Comparison of ENCODE assay signal across 8 cellular contexts in the genomic region with DNA sequence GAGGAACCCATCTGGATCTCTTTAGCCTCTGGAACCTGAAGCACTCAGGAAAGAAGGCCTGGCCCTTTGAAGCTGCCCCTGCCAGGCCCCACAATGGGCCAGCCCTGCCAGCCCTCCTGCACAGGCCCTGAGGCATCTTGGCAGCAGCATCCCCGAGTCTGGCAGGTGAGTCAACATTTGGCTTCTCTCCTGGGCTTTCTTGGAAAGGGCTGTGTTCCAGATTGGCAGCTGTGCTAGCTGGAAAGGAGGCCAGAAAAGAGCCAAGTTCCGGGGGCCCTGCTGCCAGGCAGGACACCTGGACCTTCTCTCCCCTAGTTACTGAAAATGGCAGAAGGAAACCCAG.
A peak's percentile ranks its signal among the peaks of the same experiment; 100 is the strongest.
DNase-seq lines count a peak whose midpoint lies in the region; ATAC-seq and TF ChIP-seq lines count a peak whose summit lies in the region.

No MANE protein-coding gene starts in this region.

- H3K27ac ChIP-seq in epithelial cell of prostate (no peak overlapping the region), osteoblast (ENCODE audit: low read depth, low read length) (no peak overlapping the region), smooth muscle cell (ENCODE audit: low read depth) (no peak overlapping the region), esophagus squamous epithelium (peak overlapping the region in 2 of 4 donors; percentile 39 to 66)

- H3K36me3 ChIP-seq in osteoblast (ENCODE audit: insufficient read depth, low read length) = no peaks in the 10 kb centered on the region
- H3K36me3 ChIP-seq in smooth muscle cell (ENCODE audit: low read depth) = no peaks in the 10 kb centered on the region
- no peaks in the 10 kb centered on the region for H3K36me3 ChIP-seq in esophagus squamous epithelium

- H3K79me2 ChIP-seq in osteoblast (ENCODE audit: insufficient read depth, low read length) (no peaks in the 10 kb centered on the region), smooth muscle cell (ENCODE audit: low read depth) (no peaks in the 10 kb centered on the region)

- no peak overlapping the region for H3K9ac ChIP-seq in smooth muscle cell (ENCODE audit: low read depth)

- TF ChIP-seq CTCF in osteoblast (IDR thresholded peaks at IDR 0.05; ENCODE audit: extremely low read depth, low read depth, low read length) (no peak), smooth muscle cell (IDR thresholded peaks at IDR 0.05; ENCODE audit: borderline replicate concordance, insufficient read depth, poor library complexity, severe bottlenecking) (no peak), esophagus squamous epithelium (IDR thresholded peaks at IDR 0.05) (no peak)

- H3K4me3 ChIP-seq in osteoblast (ENCODE audit: insufficient read depth, low read length) (no peak overlapping the region), smooth muscle cell (no peak overlapping the region), esophagus squamous epithelium (no peak overlapping the region)

- no peak for TF ChIP-seq POLR2A in esophagus squamous epithelium (IDR thresholded peaks at IDR 0.05)

- DNase-seq in DMS79 (lab: John Stamatoyannopoulos, UW) (peak; percentile 64), NCI-H345 (lab: John Stamatoyannopoulos, UW) (peak; percentile 90), epithelial cell of prostate (ENCODE audit: low read depth, low spot score) (peak; percentile 61), osteoblast (ENCODE audit: insufficient read length, low spot score, missing footprints) (peak; percentile 92), smooth muscle cell (lab: John Stamatoyannopoulos, UW; ENCODE audit: unreplicated experiment) (no peak), esophagus squamous epithelium (lab: John Stamatoyannopoulos, UW) (no peak)

- peaks cover 5% of the 10 kb centered on the region for H3F3A ChIP-seq in smooth muscle cell (ENCODE audit: low read depth)

- H3K9me3 ChIP-seq in osteoblast (ENCODE audit: low read depth, low read length) (no peaks in the 10 kb centered on the region), smooth muscle cell (replicated peaks; ENCODE audit: low read depth) (no peaks in the 10 kb centered on the region), esophagus squamous epithelium (no peaks in the 10 kb centered on the region)

- intact Hi-C loops in esophagus squamous epithelium (cut with DNase I) = no loop called here

- H4K20me1 ChIP-seq in osteoblast (ENCODE audit: insufficient read depth, low read length) (no peaks in the 10 kb centered on the region), smooth muscle cell (ENCODE audit: low read depth) (no peaks in the 10 kb centered on the region)

- H3K4me1 ChIP-seq in osteoblast (ENCODE audit: insufficient read depth, low read length) (peaks cover 30% of the 10 kb centered on the region), smooth muscle cell (ENCODE audit: low read depth) (peaks cover 4% of the 10 kb centered on the region), esophagus squamous epithelium (peaks cover 13 to 71% (median 18%) of the 10 kb centered on the region in 3 donors)

- H2AFZ ChIP-seq in osteoblast (ENCODE audit: low read length) (no peak overlapping the region), smooth muscle cell (ENCODE audit: low read depth) (no peak overlapping the region)

- ATAC-seq in HG03045 (IDR thresholded peaks at IDR 0.05; ENCODE audit: unreplicated experiment) = no peak
- ATAC-seq in HG02798 (IDR thresholded peaks at IDR 0.05; ENCODE audit: poor library complexity, unreplicated experiment) = no peak

- H3K27me3 ChIP-seq in osteoblast (ENCODE audit: insufficient read depth, low read length) (peaks cover 10% of the 10 kb centered on the region), smooth muscle cell (ENCODE audit: low read depth) (no peaks in the 10 kb centered on the region), esophagus squamous epithelium (peaks cover 0 to 3% (median 0%) of the 10 kb centered on the region in 4 donors)

- 80% methylated on average over 2 of the region's 2 CpGs for WGBS in smooth muscle cell (ENCODE audit: low lambda C conversion rate)
- WGBS in esophagus squamous epithelium, 2 donors = 20 to 50% methylated on average over 1 of the region's 2 CpGs

- no peak overlapping the region for H3K4me2 ChIP-seq in osteoblast (ENCODE audit: insufficient read depth, low read length)
- no peak overlapping the region for H3K4me2 ChIP-seq in smooth muscle cell

Comparison
In these comparisons a context has a peak if more than half of its experiments do, and no peak if none do; other contexts are left out.
1. DNase-seq: peak in DMS79 (single experiment), NCI-H345 (single experiment), epithelial cell of prostate (single experiment) and osteoblast (single experiment); none in smooth muscle cell (single experiment) and esophagus squamous epithelium (single experiment).